ENCODE assay signal across 26 cellular contexts in genomic region chr9:126528967-126529366, GRCh38.
"Had no signal": no experiment of that assay in that cellular context is flagged by ENCODE, and none has a peak within 500 bp of the region (broad histone marks: within the 10 kb centered on the region; RNA-seq: fewer than 3 reads in every experiment).

No MANE protein-coding gene starts in this region.

- H3K9me3 Mint-ChIP-seq: memory B cell; natural killer cell; stimulated activated naive B cell treated with anti-CD40 and anti-IgM and Interleukin-4, amounts not matched to agents 10 μg/mL and 1 μg/mL and 100 μg/mL, for 72 hours; stimulated activated naive CD8-positive, alpha-beta T cell treated with anti-CD3 and anti-CD28 coated beads, Interleukin-15, Interleukin-2, amounts not matched to agents 100 ng/mL and 50 ng/mL, for 24 hours had no signal

- H3K36me3 ChIP-seq: esophagus muscularis mucosa, gastroesophageal sphincter, heart left ventricle, prostate gland, right atrium auricular region, sigmoid colon, thoracic aorta, tibial nerve, upper lobe of right lung, vagina had no signal

- H3K27me3 Mint-ChIP-seq: memory B cell had no signal

- H3K27ac Mint-ChIP-seq: memory B cell; natural killer cell; stimulated activated naive B cell treated with anti-CD40 and anti-IgM and Interleukin-4, amounts not matched to agents 10 μg/mL and 1 μg/mL and 100 μg/mL, for 72 hours; stimulated activated naive CD8-positive, alpha-beta T cell treated with anti-CD3 and anti-CD28 coated beads, Interleukin-15, Interleukin-2, amounts not matched to agents 100 ng/mL and 50 ng/mL, for 24 hours had no signal

- H3K27me3 ChIP-seq: right atrium auricular region, vagina had no signal

- FAIRE-seq: endothelial cell of umbilical vein, islet of Langerhans had no signal

- DNase-seq: dermis blood vessel endothelial cell; effector memory CD4-positive, alpha-beta T cell; foreskin keratinocyte; heart left ventricle; hippocampal formation; left ventricle myocardium superior; natural killer cell; sigmoid colon; stimulated activated CD4-positive, alpha-beta T cell treated with anti-CD3 and anti-CD28 coated beads, Interleukin-15, amount 100 ng/mL, for 24 hours; stimulated activated CD4-positive, alpha-beta T cell treated with anti-CD3 and anti-CD28 coated beads, Interleukin-2, amount 100 ng/mL, for 48 hours; stimulated activated naive B cell treated with anti-CD40 and anti-IgM and Interleukin-4, amounts not matched to agents 10 μg/mL and 1 μg/mL and 100 μg/mL, for 72 hours; upper lobe of right lung had no signal

- H3K27ac ChIP-seq: coronary artery, esophagus muscularis mucosa, foreskin keratinocyte, gastroesophageal sphincter, heart left ventricle, parathyroid adenoma, prostate gland, right atrium auricular region, sigmoid colon, thoracic aorta, tibial nerve, upper lobe of right lung, vagina had no signal

- H3K4me3 Mint-ChIP-seq: memory B cell; natural killer cell; stimulated activated naive B cell treated with anti-CD40 and anti-IgM and Interleukin-4, amounts not matched to agents 10 μg/mL and 1 μg/mL and 100 μg/mL, for 72 hours; stimulated activated naive CD8-positive, alpha-beta T cell treated with anti-CD3 and anti-CD28 coated beads, Interleukin-15, Interleukin-2, amounts not matched to agents 100 ng/mL and 50 ng/mL, for 24 hours had no signal

- H3K4me1 ChIP-seq: foreskin keratinocyte, parathyroid adenoma, prostate gland, sigmoid colon had no signal

- H3K4me3 ChIP-seq: coronary artery, esophagus muscularis mucosa, gastroesophageal sphincter, heart left ventricle, lung, prostate gland, right atrium auricular region, sigmoid colon, thoracic aorta, tibial nerve, upper lobe of right lung, vagina had no signal

- H3K79me2 ChIP-seq: parathyroid adenoma had no signal

- H3K9ac ChIP-seq: parathyroid adenoma had no signal

- H2AFZ ChIP-seq: parathyroid adenoma had no signal

- ATAC-seq: foreskin keratinocyte; gastroesophageal sphincter; heart left ventricle; left ventricle myocardium superior; natural killer cell; stimulated activated naive B cell treated with anti-CD40 and anti-IgM and Interleukin-4, amounts not matched to agents 10 μg/mL and 1 μg/mL and 100 μg/mL, for 72 hours; upper lobe of right lung had no signal

- H3K9me3 ChIP-seq: esophagus muscularis mucosa, gastroesophageal sphincter, heart left ventricle, prostate gland, right atrium auricular region, sigmoid colon, thoracic aorta, tibial nerve, upper lobe of right lung, vagina had no signal

- H3K36me3 Mint-ChIP-seq: memory B cell; natural killer cell; stimulated activated naive B cell treated with anti-CD40 and anti-IgM and Interleukin-4, amounts not matched to agents 10 μg/mL and 1 μg/mL and 100 μg/mL, for 72 hours had no signal
